9 cellular contexts compared by ENCODE assay signal in genomic region chr20:49483018-49483705, GRCh38. TPM values are rescaled to one million over a fixed set of nuclear protein-coding genes. Genes with fewer than 3 reads are reported as not detected.
DNase-seq lines count a peak whose midpoint lies in the region; ATAC-seq, FAIRE-seq and TF ChIP-seq lines count a peak whose summit lies in the region.
"Had no signal": no experiment of that assay in that cellular context is flagged by ENCODE, and none has a peak within 500 bp of the region (broad histone marks: within the 10 kb centered on the region; RNA-seq: fewer than 3 reads in every experiment).

No MANE protein-coding gene starts in this region.

- H3K4me1 ChIP-seq in cardiac muscle cell (ENCODE audit: low read depth): peaks cover 3% of the 10 kb centered on the region
- no peaks in the 10 kb centered on the region for H3K4me1 ChIP-seq in foreskin keratinocyte

- DNase-seq in cardiac muscle cell (ENCODE audit: low read depth in 1 of 2, low spot score in 1 of 2): no peak
- DNase-seq in Right ventricle myocardium inferior (ENCODE audit: missing footprints): no peak
- no peak for DNase-seq in coronary artery (ENCODE audit: low spot score)
- no peak for DNase-seq in naive B cell
- peak; percentile 59 for DNase-seq in urothelium cell line (ENCODE audit: low spot score)
- no peak for DNase-seq in lower leg skin (ENCODE audit: low spot score in 2 of 2)
- no peak for DNase-seq in foreskin keratinocyte

- peak overlapping the region; percentile 19 for H3K4me3 ChIP-seq in cardiac muscle cell
- peak overlapping the region; percentile 71 for H3K4me3 ChIP-seq in coronary artery
- H3K4me3 ChIP-seq in lower leg skin (ENCODE audit: low read depth, poor library complexity, severe bottlenecking): no peak overlapping the region
- H3K4me3 ChIP-seq: SK-N-MC had no signal

- H3K27ac Mint-ChIP-seq in naive B cell: peak overlapping the region in 1 of 6 donors; percentile 37

- TF ChIP-seq POLR2A in lower leg skin (IDR thresholded peaks at IDR 0.05): no peak

- H3K4me1 Mint-ChIP-seq in naive B cell: peaks cover 6 to 18% (median 9%) of the 10 kb centered on the region in 3 donors

- intact Hi-C loops in Right ventricle myocardium inferior (cut with DNase I): no loop called here
- intact Hi-C loops in lower leg skin (cut with DNase I; ENCODE audit: low total_unique reads): loop anchor here (5.0 kb wide), 1 partner anchor 151 kb away; no protein-coding TSS in a partner anchor

- H3K4me3 Mint-ChIP-seq in naive B cell: peak overlapping the region in 6 of 8 donors; percentile 10 to 79 (median 64)

- TF ChIP-seq CTCF in cardiac muscle cell (IDR thresholded peaks at IDR 0.05; ENCODE audit: low read depth, low read length): no peak
- no peak for TF ChIP-seq CTCF in coronary artery (IDR thresholded peaks at IDR 0.05)
- TF ChIP-seq CTCF in lower leg skin (IDR thresholded peaks at IDR 0.05): no peak
- TF ChIP-seq CTCF in foreskin keratinocyte (conservative IDR thresholded peaks at IDR 0.05): no peak

- ATAC-seq in Right ventricle myocardium inferior (no peak), naive B cell (ENCODE audit: low read depth in 2 of 2) (no peak), GM19035 (IDR thresholded peaks at IDR 0.05; ENCODE audit: unreplicated experiment) (no peak), foreskin keratinocyte (no peak)

- H3K36me3 Mint-ChIP-seq in naive B cell: peaks cover 7 to 24% of the 10 kb centered on the region in 2 donors

- H3K27ac ChIP-seq in cardiac muscle cell (no peak overlapping the region), coronary artery (no peak overlapping the region), foreskin keratinocyte (no peak overlapping the region)
- H3K27ac ChIP-seq: SK-N-MC had no signal

- H3K27me3 Mint-ChIP-seq in naive B cell: peaks cover 46 to 90% (median 78%) of the 10 kb centered on the region in 3 donors

- H3K9me3 Mint-ChIP-seq in naive B cell: peaks cover 0 to 10% (median 5%) of the 10 kb centered on the region in 7 donors

- no peaks in the 10 kb centered on the region for H3K36me3 ChIP-seq in cardiac muscle cell

- H3K27me3 ChIP-seq in cardiac muscle cell (peaks cover 52% of the 10 kb centered on the region), foreskin keratinocyte (peaks cover 69% of the 10 kb centered on the region)

- H3K9me3 ChIP-seq in cardiac muscle cell (ENCODE audit: low read depth): no peaks in the 10 kb centered on the region

- FAIRE-seq in urothelium cell line (lab: Jason Lieb, UNC): no peak

- 2 to 3% methylated on average over 29 of the region's 29 CpGs for WGBS in lower leg skin, 2 donors

RNA-seq across cellular contexts. Expression of gene KCNB1, which starts 0.7 kb away (rescaled TPM):
- total RNA-seq in cardiac muscle cell (0.06 and 0.07 TPM in 2 replicates), Right ventricle myocardium inferior (0.81 TPM), lower leg skin (1 to 10 TPM in 1 of 4 donors, under 1 TPM in 3; 0.30 to 5.2 (median 0.81) TPM), foreskin keratinocyte (not detected in 2 replicates)
- polyA plus RNA-seq in cardiac muscle cell (0.06 and 0.10 TPM in 2 replicates), naive B cell (ENCODE audit: low read depth in 6 of 6) (under 1 TPM in 2 of 6 donors, not detected in 4; 0.05 to 0.15 TPM), foreskin keratinocyte (not detected in 2 replicates)
